11 cellular contexts compared by ENCODE assay signal in the genomic region with DNA sequence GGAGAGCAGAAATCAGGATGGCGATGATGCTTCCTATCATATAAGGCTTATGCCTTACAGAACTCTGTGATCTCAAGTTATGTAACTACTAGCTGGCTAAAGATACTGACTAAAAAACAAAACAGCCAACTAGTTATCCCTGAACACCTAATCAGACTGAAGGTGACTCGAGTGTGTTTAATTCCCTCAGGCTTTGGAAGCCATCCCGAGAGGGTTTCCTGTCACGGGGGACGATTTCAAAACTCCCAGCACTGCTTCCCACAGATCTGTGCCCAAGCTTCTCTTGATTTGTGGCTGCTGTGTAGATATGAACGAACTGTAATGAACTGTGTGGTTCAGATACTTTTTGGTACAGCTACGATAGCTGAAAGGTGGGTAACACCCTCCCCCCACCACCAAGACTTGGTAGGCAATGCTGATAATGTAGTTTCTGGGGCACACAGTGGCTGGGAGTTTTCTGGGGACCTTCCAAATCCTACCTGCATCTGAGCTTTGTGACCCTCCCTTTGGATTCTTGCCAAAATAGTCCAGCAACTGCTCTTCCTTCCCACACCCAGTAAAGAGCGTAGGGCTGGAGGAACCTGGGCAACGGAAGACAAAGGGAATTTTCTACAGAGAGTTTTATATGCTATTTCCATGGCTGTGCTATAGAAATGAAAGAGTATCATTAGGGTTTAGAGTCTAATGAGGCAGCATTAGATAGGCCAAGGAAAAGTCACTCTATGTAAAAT.
DNase-seq lines count a peak whose midpoint lies in the region; ATAC-seq, FAIRE-seq and TF ChIP-seq lines count a peak whose summit lies in the region.
"Had no signal": no experiment of that assay in that cellular context is flagged by ENCODE, and none has a peak within 500 bp of the region (broad histone marks: within the 10 kb centered on the region; RNA-seq: fewer than 3 reads in every experiment).

No MANE protein-coding gene starts in this region.

- TF ChIP-seq CTCF in body of pancreas (IDR thresholded peaks at IDR 0.05), result no peak
- TF ChIP-seq CTCF in kidney (IDR thresholded peaks at IDR 0.05; ENCODE audit: borderline replicate concordance, extremely low read depth, insufficient read depth), result no peak
- no peak for TF ChIP-seq CTCF in testis (IDR thresholded peaks at IDR 0.05)
- TF ChIP-seq CTCF in stomach (IDR thresholded peaks at IDR 0.05), result no peak

- peaks cover 4% of the 10 kb centered on the region for H3K4me1 Mint-ChIP-seq in activated CD4-positive, alpha-beta T cell treated with anti-CD3 and anti-CD28 coated beads, Interleukin-2, amount 10 ng/mL, durations not matched to agents 24 days and 14 days

- peaks cover 17% of the 10 kb centered on the region for H3K4me1 ChIP-seq in body of pancreas
- peaks cover 5 to 6% of the 10 kb centered on the region in 2 donors for H3K4me1 ChIP-seq in kidney (ENCODE audit: control insufficient read depth in 1 of 2, insufficient read depth in 1 of 2, low read depth in 1 of 2, low read length in 2 of 2)
- peaks cover 36% of the 10 kb centered on the region for H3K4me1 ChIP-seq in testis
- H3K4me1 ChIP-seq in stomach, result peaks cover 3 to 27% (median 12%) of the 10 kb centered on the region in 4 donors

- no peak overlapping the region for H3K4me3 Mint-ChIP-seq in activated CD4-positive, alpha-beta T cell treated with anti-CD3 and anti-CD28 coated beads, Interleukin-2, amount 10 ng/mL, durations not matched to agents 24 days and 14 days
- H3K4me3 Mint-ChIP-seq: immature natural killer cell had no signal

- no peak overlapping the region for H3K9ac ChIP-seq in kidney (ENCODE audit: low read length in 2 of 2)

- H3K9me3 ChIP-seq in body of pancreas (no peaks in the 10 kb centered on the region), kidney (ENCODE audit: control insufficient read depth in 1 of 2, low read length in 2 of 2) (peaks cover 3 to 5% of the 10 kb centered on the region in 2 donors), testis (no peaks in the 10 kb centered on the region), stomach (peaks cover 0 to 8% (median 6%) of the 10 kb centered on the region in 4 donors)

- no peaks in the 10 kb centered on the region for H3K36me3 Mint-ChIP-seq in activated CD4-positive, alpha-beta T cell treated with anti-CD3 and anti-CD28 coated beads, Interleukin-2, amount 10 ng/mL, durations not matched to agents 24 days and 14 days (ENCODE audit: low read depth)

- no peak for TF ChIP-seq EP300 in stomach (IDR thresholded peaks at IDR 0.05)

- peak in 2 of 3 experiments; percentile 28 to 30 for DNase-seq in NCI-H1417 (lab: John Stamatoyannopoulos, UW)
- DNase-seq in NCI-H1417 treated with DMSO at 0.1 percent for 48 hours (lab: John Stamatoyannopoulos, UW), result no peak
- DNase-seq in body of pancreas, result no peak
- no peak for DNase-seq in kidney
- DNase-seq in testis, result peak; percentile 26
- DNase-seq in activated naive CD4-positive, alpha-beta T cell treated with Interleukin-2 at 50 U/mL for 16 hours, result no peak
- no peak for DNase-seq in stomach
- no peak for DNase-seq in activated CD4-positive, alpha-beta T cell treated with anti-CD3 and anti-CD28 coated beads, Interleukin-2, amount 10 ng/mL, durations not matched to agents 24 days and 14 days
- DNase-seq: aorta, immature natural killer cell had no signal

- H3K36me3 ChIP-seq in body of pancreas (replicated peaks in 1 of 2; ENCODE audit: insufficient read depth in 1 of 2, low read depth in 2 of 2), result no peaks in the 10 kb centered on the region
- H3K36me3 ChIP-seq in kidney (ENCODE audit: control insufficient read depth in 1 of 2, insufficient read depth in 2 of 2, low read length in 2 of 2), result no peaks in the 10 kb centered on the region
- no peaks in the 10 kb centered on the region for H3K36me3 ChIP-seq in testis (ENCODE audit: low read depth, missing control alignments)
- H3K36me3 ChIP-seq in stomach, result no peaks in the 10 kb centered on the region

- H3K9me3 Mint-ChIP-seq in activated CD4-positive, alpha-beta T cell treated with anti-CD3 and anti-CD28 coated beads, Interleukin-2, amount 10 ng/mL, durations not matched to agents 24 days and 14 days, result peaks cover 3% of the 10 kb centered on the region

- no peak overlapping the region for H3K27ac Mint-ChIP-seq in activated CD4-positive, alpha-beta T cell treated with anti-CD3 and anti-CD28 coated beads, Interleukin-2, amount 10 ng/mL, durations not matched to agents 24 days and 14 days
- H3K27ac Mint-ChIP-seq: immature natural killer cell had no signal

- 26 to 29% methylated on average over 8 to 9 of the region's 9 CpGs for WGBS in body of pancreas, 2 donors
- 34 to 58% methylated on average over 8 to 9 of the region's 9 CpGs for WGBS in testis, 2 donors
- WGBS in stomach, 5 donors, result 41 to 51% (median 46%) methylated on average over 9 of the region's 9 CpGs

- H3K27me3 ChIP-seq in body of pancreas, result no peaks in the 10 kb centered on the region
- no peaks in the 10 kb centered on the region for H3K27me3 ChIP-seq in testis
- no peaks in the 10 kb centered on the region for H3K27me3 ChIP-seq in stomach

- FAIRE-seq in kidney (lab: Jason Lieb, UNC), result no peak
- FAIRE-seq: GM18507 had no signal

- H3K27ac ChIP-seq in body of pancreas (peak overlapping the region in 3 of 4 donors; percentile 26 to 53 (median 31)), kidney (ENCODE audit: low read depth in 2 of 2, low read length in 2 of 2) (peak overlapping the region; percentile 23 to 51), testis (peak overlapping the region; percentile 79 to 87), stomach (peak overlapping the region in 2 of 5 donors; percentile 30 to 77)

- H3K4me3 ChIP-seq in body of pancreas (no peak overlapping the region), kidney (ENCODE audit: low read length in 2 of 2) (no peak overlapping the region), testis (no peak overlapping the region), stomach (no peak overlapping the region)

- no peak for TF ChIP-seq POLR2A in body of pancreas (IDR thresholded peaks at IDR 0.05)
- no peak for TF ChIP-seq POLR2A in testis (IDR thresholded peaks at IDR 0.05)
- no peak for TF ChIP-seq POLR2A in stomach (IDR thresholded peaks at IDR 0.05)

- H3K27me3 Mint-ChIP-seq in activated CD4-positive, alpha-beta T cell treated with anti-CD3 and anti-CD28 coated beads, Interleukin-2, amount 10 ng/mL, durations not matched to agents 24 days and 14 days, result peaks cover 5% of the 10 kb centered on the region

- intact Hi-C loops in body of pancreas (cut with DNase I), result no loop called here
- intact Hi-C loops in kidney (cut with DNase I), result no loop called here
- intact Hi-C loops in testis (cut with DNase I; ENCODE audit: low total_unique reads), result no loop called here
- intact Hi-C loops in stomach (cut with DNase I; ENCODE audit: low total_unique reads), result no loop called here
- intact Hi-C loops in activated CD4-positive, alpha-beta T cell treated with anti-CD3 and anti-CD28 coated beads, Interleukin-2, amount 10 ng/mL, durations not matched to agents 24 days and 14 days (cut with micrococcal nuclease), result no loop called here

- ATAC-seq in body of pancreas, result peak; percentile 28

Comparison
In these comparisons a context has a peak if more than half of its experiments do, and no peak if none do; other contexts are left out.
1. DNase-seq: peak in NCI-H1417 (2 of 3) and testis (single experiment); none in NCI-H1417 treated with DMSO at 0.1 percent for 48 hours (single experiment), body of pancreas (0 of 4), kidney (single experiment), activated naive CD4-positive, alpha-beta T cell treated with Interleukin-2 at 50 U/mL for 16 hours (single experiment), stomach (single experiment) and activated CD4-positive, alpha-beta T cell treated with anti-CD3 and anti-CD28 coated beads, Interleukin-2, amount 10 ng/mL, durations not matched to agents 24 days and 14 days (single experiment).